Comparison of ENCODE assay signal across 8 cellular contexts in genomic region chr12:7926068-7926666, GRCh38. TPM values are rescaled to one million over a fixed set of nuclear protein-coding genes. Genes with fewer than 3 reads are reported as not detected.
DNase-seq lines count a peak whose midpoint lies in the region; ATAC-seq and TF ChIP-seq lines count a peak whose summit lies in the region.
"Not testable (repeated sequence)": the region's sequence is repeated elsewhere in the genome, so short reads cannot be mapped to it uniquely, and the experiment has no call there.
"Had no signal": no experiment of that assay in that cellular context is flagged by ENCODE, and none has a peak within 500 bp of the region (broad histone marks: within the 10 kb centered on the region; RNA-seq: fewer than 3 reads in every experiment).

No MANE protein-coding gene starts in this region.

- peaks cover 36 to 89% (median 40%) of the 10 kb centered on the region in 3 donors for H3K36me3 Mint-ChIP-seq in CD8-positive, alpha-beta memory T cell
- H3K36me3 Mint-ChIP-seq in T-cell: peaks cover 68% of the 10 kb centered on the region
- H3K36me3 Mint-ChIP-seq in activated CD8-positive, alpha-beta T cell treated with anti-CD3 and anti-CD28 coated beads for 36 hours (ENCODE audit: low read depth): peaks cover 77% of the 10 kb centered on the region
- H3K36me3 Mint-ChIP-seq in activated naive CD4-positive, alpha-beta T cell treated with anti-CD3 and anti-CD28 coated beads for 36 hours (ENCODE audit: low read depth): peaks cover 81% of the 10 kb centered on the region
- H3K36me3 Mint-ChIP-seq in central memory CD8-positive, alpha-beta T cell (ENCODE audit: insufficient read depth): peaks cover 93% of the 10 kb centered on the region
- peaks cover 39% of the 10 kb centered on the region for H3K36me3 Mint-ChIP-seq in memory B cell

- H3K4me3 ChIP-seq in CD8-positive, alpha-beta memory T cell (ENCODE audit: low read length); neutrophil (ENCODE audit: low read depth in 1 of 2, low read length in 1 of 2): not testable (repeated sequence)

- H3K27me3 ChIP-seq in CD8-positive, alpha-beta memory T cell (ENCODE audit: insufficient read depth, low read length, poor library complexity, severe bottlenecking); neutrophil: not testable (repeated sequence)

- peak overlapping the region in 6 of 8 donors; percentile 4 to 79 (median 36) for H3K27ac Mint-ChIP-seq in CD8-positive, alpha-beta memory T cell
- H3K27ac Mint-ChIP-seq in T-cell: peak overlapping the region; percentile 19 to 73
- H3K27ac Mint-ChIP-seq in activated CD8-positive, alpha-beta T cell treated with anti-CD3 and anti-CD28 coated beads for 36 hours: peak overlapping the region; percentile 52
- not testable (repeated sequence) for H3K27ac Mint-ChIP-seq in activated naive CD4-positive, alpha-beta T cell treated with anti-CD3 and anti-CD28 coated beads for 36 hours
- H3K27ac Mint-ChIP-seq in central memory CD8-positive, alpha-beta T cell (ENCODE audit: low read depth): peak overlapping the region; percentile 76
- peak overlapping the region; percentile 14 for H3K27ac Mint-ChIP-seq in memory B cell

- not testable (repeated sequence) for H3K27ac ChIP-seq in CD8-positive, alpha-beta memory T cell (ENCODE audit: low read depth, low read length)
- H3K27ac ChIP-seq in neutrophil: peak overlapping the region; percentile 25

- peaks cover 24% of the 10 kb centered on the region for H3K4me1 ChIP-seq in CD8-positive, alpha-beta memory T cell (ENCODE audit: insufficient read depth, low read length)
- peaks cover 19 to 48% of the 10 kb centered on the region in 2 experiments for H3K4me1 ChIP-seq in neutrophil (ENCODE audit: control insufficient read depth in 1 of 2, insufficient read depth in 1 of 2, low read depth in 1 of 2, low read length in 1 of 2)

- not testable (repeated sequence) for H3K4me3 Mint-ChIP-seq in CD8-positive, alpha-beta memory T cell; activated CD8-positive, alpha-beta T cell treated with anti-CD3 and anti-CD28 coated beads for 36 hours; central memory CD8-positive, alpha-beta T cell; memory B cell
- H3K4me3 Mint-ChIP-seq in T-cell: peak overlapping the region in 1 of 3 donors; percentile 13
- H3K4me3 Mint-ChIP-seq in activated naive CD4-positive, alpha-beta T cell treated with anti-CD3 and anti-CD28 coated beads for 36 hours: peak overlapping the region; percentile 27

- H3K36me3 ChIP-seq in CD8-positive, alpha-beta memory T cell (ENCODE audit: insufficient read depth, low read length): peaks cover 88% of the 10 kb centered on the region
- peaks cover 97% of the 10 kb centered on the region for H3K36me3 ChIP-seq in neutrophil

- H3K9me3 ChIP-seq in CD8-positive, alpha-beta memory T cell (ENCODE audit: low read length): not testable (repeated sequence)
- H3K9me3 ChIP-seq in neutrophil: peaks cover 23% of the 10 kb centered on the region

- CTCF ChIA-PET in CD8-positive, alpha-beta memory T cell (lab: Charles Lee): interaction anchor here (1.0 kb wide), 1 partner anchor 152 kb away, joined by 3 read pairs; no protein-coding TSS in a partner anchor
- CTCF ChIA-PET in T-cell (lab: Charles Lee): interaction anchor here (0.6 to 1.5 kb wide), 4 partner anchors 9 to 65 kb away, joined by 3 to 4 read pairs (median 3); no protein-coding TSS in a partner anchor
- CTCF ChIA-PET in activated CD8-positive, alpha-beta T cell treated with anti-CD3 and anti-CD28 coated beads for 36 hours (lab: Charles Lee): interaction anchor here (0.9 to 1.3 kb wide), 2 partner anchors 10 to 284 kb away, joined by 3 read pairs; no protein-coding TSS in a partner anchor
- CTCF ChIA-PET in activated naive CD4-positive, alpha-beta T cell treated with anti-CD3 and anti-CD28 coated beads for 36 hours (lab: Charles Lee): interaction anchor here (0.5 to 0.9 kb wide), 2 partner anchors 25 to 51 kb away, joined by 4 read pairs; no protein-coding TSS in a partner anchor

- not testable (repeated sequence) for H3K9me3 Mint-ChIP-seq in CD8-positive, alpha-beta memory T cell; T-cell; activated CD8-positive, alpha-beta T cell treated with anti-CD3 and anti-CD28 coated beads for 36 hours; activated naive CD4-positive, alpha-beta T cell treated with anti-CD3 and anti-CD28 coated beads for 36 hours; central memory CD8-positive, alpha-beta T cell; memory B cell

- POLR2A ChIA-PET in CD8-positive, alpha-beta memory T cell (lab: Charles Lee): not testable (repeated sequence)
- POLR2A ChIA-PET in T-cell (lab: Charles Lee): interaction anchor here (0.6 to 1.3 kb wide), 6 partner anchors 8 to 1492 kb away, joined by 3 to 7 read pairs (median 3); partner anchors contain the start of gene SLC2A3 (in 1 of the 2)
- POLR2A ChIA-PET in activated CD8-positive, alpha-beta T cell treated with anti-CD3 and anti-CD28 coated beads for 36 hours (lab: Charles Lee): interaction anchor here (0.7 to 1.7 kb wide), 3 partner anchors 9 to 21 kb away, joined by 3 to 5 read pairs (median 3); partner anchors contain the start of gene SLC2A3

- not testable (repeated sequence) for ATAC-seq in T-cell (replicated peaks in 1 of 4); activated CD8-positive, alpha-beta T cell treated with anti-CD3 and anti-CD28 coated beads for 36 hours; central memory CD8-positive, alpha-beta T cell (replicated peaks; ENCODE audit: extremely low read depth, poor library complexity, severe bottlenecking); memory B cell (ENCODE audit: low read depth)

- intact Hi-C loops in activated CD8-positive, alpha-beta T cell treated with anti-CD3 and anti-CD28 coated beads for 36 hours (cut with micrococcal nuclease); activated naive CD4-positive, alpha-beta T cell treated with anti-CD3 and anti-CD28 coated beads for 36 hours (cut with micrococcal nuclease): not testable (repeated sequence)

- H3K27me3 Mint-ChIP-seq in CD8-positive, alpha-beta memory T cell; T-cell; activated CD8-positive, alpha-beta T cell treated with anti-CD3 and anti-CD28 coated beads for 36 hours; activated naive CD4-positive, alpha-beta T cell treated with anti-CD3 and anti-CD28 coated beads for 36 hours (ENCODE audit: low read depth); central memory CD8-positive, alpha-beta T cell; memory B cell: not testable (repeated sequence)

- H3K4me1 Mint-ChIP-seq in CD8-positive, alpha-beta memory T cell: peaks cover 45 to 62% (median 59%) of the 10 kb centered on the region in 3 donors
- H3K4me1 Mint-ChIP-seq in T-cell: peaks cover 61 to 72% (median 65%) of the 10 kb centered on the region in 3 donors
- peaks cover 54% of the 10 kb centered on the region for H3K4me1 Mint-ChIP-seq in activated CD8-positive, alpha-beta T cell treated with anti-CD3 and anti-CD28 coated beads for 36 hours (ENCODE audit: low read depth)
- H3K4me1 Mint-ChIP-seq in activated naive CD4-positive, alpha-beta T cell treated with anti-CD3 and anti-CD28 coated beads for 36 hours (ENCODE audit: low read depth): peaks cover 58% of the 10 kb centered on the region
- H3K4me1 Mint-ChIP-seq in central memory CD8-positive, alpha-beta T cell: peaks cover 47% of the 10 kb centered on the region
- H3K4me1 Mint-ChIP-seq in memory B cell: not testable (repeated sequence)

- DNase-seq in CD8-positive, alpha-beta memory T cell; T-cell; activated CD8-positive, alpha-beta T cell treated with anti-CD3 and anti-CD28 coated beads for 36 hours; activated naive CD4-positive, alpha-beta T cell treated with anti-CD3 and anti-CD28 coated beads for 36 hours; central memory CD8-positive, alpha-beta T cell (ENCODE audit: low spot score in 2 of 2); memory B cell (ENCODE audit: low spot score in 2 of 2): not testable (repeated sequence)

- not testable (repeated sequence) for TF ChIP-seq CTCF in activated CD8-positive, alpha-beta T cell treated with anti-CD3 and anti-CD28 coated beads for 36 hours (IDR thresholded peaks at IDR 0.05); neutrophil (IDR thresholded peaks at IDR 0.05)

RNA-seq across cellular contexts. Expression of gene SLC2A3, which starts 9.8 kb away (rescaled TPM):
- total RNA-seq in CD8-positive, alpha-beta memory T cell: 100 to 1,000 TPM; 105 to 106 TPM
- 96.6 TPM for polyA plus RNA-seq in CD8-positive, alpha-beta memory T cell
- total RNA-seq in T-cell: 100 to 1,000 TPM; 125 to 803 (median 160) TPM
- total RNA-seq in activated CD8-positive, alpha-beta T cell treated with anti-CD3 and anti-CD28 coated beads for 36 hours: 100 to 1,000 TPM; 488 to 528 TPM
- total RNA-seq in activated naive CD4-positive, alpha-beta T cell treated with anti-CD3 and anti-CD28 coated beads for 36 hours: 100 to 1,000 TPM; 392 to 394 TPM

RNA-seq across cellular contexts. Expression of gene SLC2A14, which starts 53.5 kb away (rescaled TPM):
- total RNA-seq in CD8-positive, alpha-beta memory T cell: under 1 TPM; 0.13 to 0.15 TPM
- not detected for polyA plus RNA-seq in CD8-positive, alpha-beta memory T cell
- total RNA-seq in T-cell: 1 to 10 TPM in 1 of 5 donors, under 1 TPM in 4; 0.10 to 2.5 (median 0.21) TPM
- total RNA-seq in activated CD8-positive, alpha-beta T cell treated with anti-CD3 and anti-CD28 coated beads for 36 hours: under 1 TPM; 0.22 to 0.29 TPM
- 1 to 10 TPM; 8.8 to 9.8 TPM for total RNA-seq in activated naive CD4-positive, alpha-beta T cell treated with anti-CD3 and anti-CD28 coated beads for 36 hours
- polyA plus RNA-seq: BJ had no signal
